Comparison of ENCODE assay signal across 9 cellular contexts in genomic region chr6:2842139-2842552, GRCh38. TPM values are rescaled to one million over a fixed set of nuclear protein-coding genes. Genes with fewer than 3 reads are reported as not detected.
DNase-seq lines count a peak whose midpoint lies in the region; ATAC-seq and TF ChIP-seq lines count a peak whose summit lies in the region.
"Had no signal": no experiment of that assay in that cellular context is flagged by ENCODE, and none has a peak within 500 bp of the region (broad histone marks: within the 10 kb centered on the region; RNA-seq: fewer than 3 reads in every experiment).

No MANE protein-coding gene starts in this region.

- intact Hi-C loops in left lung (cut with DNase I) = loop anchor here in 1 of 2 donors (5.0 to 10.0 kb wide), 3 partner anchors 45 to 213 kb away; no protein-coding TSS in a partner anchor

- H3K27me3 ChIP-seq in SK-N-SH (ENCODE audit: insufficient read depth) (no peaks in the 10 kb centered on the region), left lung (no peaks in the 10 kb centered on the region)

- DNase-seq in SK-N-SH = no peak
- no peak for DNase-seq in left lung
- DNase-seq in substantia nigra (lab: John Stamatoyannopoulos, UW) = no peak
- DNase-seq in NCI-H526 (lab: John Stamatoyannopoulos, UW) = no peak
- DNase-seq in NCI-H69 (lab: John Stamatoyannopoulos, UW) = no peak
- DNase-seq: NCI-H1417 treated with DMSO at 0.1 percent for 48 hours had no signal

- H3K9me3 ChIP-seq in SK-N-SH = no peaks in the 10 kb centered on the region
- H3K9me3 ChIP-seq in left lung = no peaks in the 10 kb centered on the region

- no peaks in the 10 kb centered on the region for H4K20me1 ChIP-seq in SK-N-SH (ENCODE audit: insufficient read depth)

- peak overlapping the region; percentile 45 to 47 for H3K4me3 ChIP-seq in SK-N-SH (ENCODE audit: low read depth in 2 of 2, low read length in 1 of 2)
- H3K4me3 ChIP-seq in left lung = peak overlapping the region; percentile 30 to 67

- H3K4me1 ChIP-seq in SK-N-SH (ENCODE audit: control insufficient read depth in 1 of 2, insufficient read depth in 2 of 2, low read depth in 1 of 2, low read length in 1 of 2) (peaks cover 26 to 27% of the 10 kb centered on the region in 2 experiments; a peak in 3 of 4 replicates), left lung (peaks cover 27 to 81% of the 10 kb centered on the region in 2 donors)

- TF ChIP-seq EP300 in SK-N-SH (IDR thresholded peaks at IDR 0.05; ENCODE audit: borderline replicate concordance in 1 of 2, low read depth in 1 of 2, low read length in 1 of 2) = no peak

- peaks cover 24% of the 10 kb centered on the region for H3F3A ChIP-seq in SK-N-SH (replicated peaks; ENCODE audit: insufficient read depth)

- peaks cover 0 to 8% of the 10 kb centered on the region in 2 experiments for H3K36me3 ChIP-seq in SK-N-SH (replicated peaks in 1 of 2; ENCODE audit: control insufficient read depth in 1 of 2, insufficient read depth in 2 of 2, low read length in 1 of 2)
- H3K36me3 ChIP-seq in left lung = peaks cover 0 to 30% of the 10 kb centered on the region in 2 donors

- CTCF ChIA-PET in SK-N-SH (lab: Yijun Ruan, JAX) = interaction anchor here (0.8 to 12.6 kb wide), 13 partner anchors 13 to 215 kb away, joined by 3 to 261 read pairs (median 5); partner anchors contain the start of genes MYLK4 and WRNIP1

- POLR2A ChIA-PET in SK-N-SH (lab: Yijun Ruan, JAX) = interaction anchor here (0.9 to 1.1 kb wide), 3 partner anchors 22 to 147 kb away, joined by 3 to 4 read pairs (median 3); partner anchors contain the start of gene SERPINB6

- no peak for TF ChIP-seq RAD21 in SK-N-SH (IDR thresholded peaks at IDR 0.05; ENCODE audit: low read length)

- H3K27ac ChIP-seq in SK-N-SH (ENCODE audit: low read depth in 2 of 2, low read length in 1 of 2) (peak overlapping the region; percentile 67 to 87; a peak in 3 of 4 replicates), adipose tissue (ENCODE audit: low read depth, low read length) (peak overlapping the region; percentile 75), left lung (peak overlapping the region; percentile 95 to 96), substantia nigra (ENCODE audit: low read depth, low read length, poor library complexity, severe bottlenecking) (peak overlapping the region; percentile 88)

- WGBS in SK-N-SH (ENCODE audit: low lambda C conversion rate) = 96% methylated on average over 2 of the region's 2 CpGs
- 63 to 82% (median 79%) methylated on average over 2 of the region's 2 CpGs for WGBS in adipose tissue, 3 donors

- H2AFZ ChIP-seq in SK-N-SH (ENCODE audit: low read depth) = peak overlapping the region; percentile 84

- H3K9me2 ChIP-seq in SK-N-SH = no peaks in the 10 kb centered on the region

- H3K9ac ChIP-seq in SK-N-SH = peak overlapping the region; percentile 64

- TF ChIP-seq CTCF in SK-N-SH (IDR thresholded peaks at IDR 0.05) = no peak
- TF ChIP-seq CTCF in left lung (IDR thresholded peaks at IDR 0.05) = no peak

- peak overlapping the region; percentile 74 for H3K4me2 ChIP-seq in SK-N-SH

- ATAC-seq in SK-N-SH treated with all-trans-retinoic acid at 6 μM for 48 hours (no peak), left lung (no peak), GM19023 (IDR thresholded peaks at IDR 0.05; ENCODE audit: unreplicated experiment) (no peak)

- H3K79me2 ChIP-seq in SK-N-SH (ENCODE audit: insufficient read depth) = no peaks in the 10 kb centered on the region

TF ChIP-seq in SK-N-SH, 30 proteins besides CTCF, POLR2A, EP300 and RAD21 (continues in another document):
- no peak for TF ChIP-seq MAX (IDR thresholded peaks at IDR 0.05; ENCODE audit: low read depth)
- no peak for TF ChIP-seq TEAD4 (IDR thresholded peaks at IDR 0.05; ENCODE audit: borderline replicate concordance, insufficient read depth)
- TF ChIP-seq JUND (IDR thresholded peaks at IDR 0.05) = no peak
- TF ChIP-seq NRF1 (IDR thresholded peaks at IDR 0.05; ENCODE audit: low read depth, low read length) = no peak
- TF ChIP-seq SIN3A (IDR thresholded peaks at IDR 0.05; ENCODE audit: borderline replicate concordance, low read depth, low read length) = no peak
- TF ChIP-seq FOXM1 (IDR thresholded peaks at IDR 0.05; ENCODE audit: low read depth) = no peak
- no peak for TF ChIP-seq MXI1 (IDR thresholded peaks at IDR 0.05; ENCODE audit: low read depth, low read length)
- no peak for TF ChIP-seq REST (IDR thresholded peaks at IDR 0.05; ENCODE audit: low read depth, low read length)
- no peak for TF ChIP-seq POLR2AphosphoS5 (IDR thresholded peaks at IDR 0.05; ENCODE audit: low read depth, low read length)
- no peak for TF ChIP-seq SMC3 (IDR thresholded peaks at IDR 0.05; ENCODE audit: low read depth, low read length)

TF ChIP-seq in SK-N-SH treated with all-trans-retinoic acid at 6 μM for 48 hours, 23 proteins besides CTCF, POLR2A, EP300 and RAD21:
- TF ChIP-seq CSDC2 (CRISPR knock-in tag; IDR thresholded peaks at IDR 0.05) (no peak), POU6F1 (CRISPR knock-in tag; IDR thresholded peaks at IDR 0.05; ENCODE audit: borderline replicate concordance, low read depth) (no peak), GLIS3 (CRISPR knock-in tag; IDR thresholded peaks at IDR 0.05) (no peak), ZFP30 (CRISPR knock-in tag; IDR thresholded peaks at IDR 0.05) (no peak), PPARA (CRISPR knock-in tag; IDR thresholded peaks at IDR 0.05; ENCODE audit: borderline replicate concordance) (no peak), ZFP3 (CRISPR knock-in tag; IDR thresholded peaks at IDR 0.05) (no peak), BACH2 (CRISPR knock-in tag; IDR thresholded peaks at IDR 0.05; ENCODE audit: borderline replicate concordance) (no peak), ZC3H10 (CRISPR knock-in tag; IDR thresholded peaks at IDR 0.05) (no peak), PATZ1 (CRISPR knock-in tag; IDR thresholded peaks at IDR 0.05; ENCODE audit: borderline replicate concordance) (no peak), CSRNP3 (CRISPR knock-in tag; IDR thresholded peaks at IDR 0.05) (no peak), ESRRG (CRISPR knock-in tag; IDR thresholded peaks at IDR 0.05) (no peak), RARB (CRISPR knock-in tag; IDR thresholded peaks at IDR 0.05) (no peak), ISL1 (CRISPR knock-in tag; IDR thresholded peaks at IDR 0.05) (no peak), TOX (CRISPR knock-in tag; IDR thresholded peaks at IDR 0.05; ENCODE audit: borderline replicate concordance) (no peak)

RNA-seq across cellular contexts. Expression of gene SERPINB1, which starts 0.5 kb away (rescaled TPM):
- 9.4 and 10.9 TPM in 2 replicates for polyA plus RNA-seq in SK-N-SH (2012; rRNA removed)
- 13.1 and 18.2 TPM in 2 replicates for polyA plus RNA-seq in SK-N-SH (2012; cell fraction: cytosol; rRNA removed)
- polyA plus RNA-seq in SK-N-SH (2012; cell fraction: nucleus; rRNA removed) = 5.6 and 10.4 TPM in 2 replicates
- 100 to 1,000 TPM in 1 of 3 donors, 10 to 100 TPM in 2; 54.0 to 299 (median 65.1) TPM for polyA plus RNA-seq in adipose tissue
- 100 to 1,000 TPM in 1 of 2 donors, 10 to 100 TPM in 1; 82.2 to 121 TPM for total RNA-seq in left lung
